1 cellular context compared by ENCODE assay signal in genomic region chr7:135697276-135698049, GRCh38.
TF ChIP-seq lines count a peak whose summit lies in the region.

No MANE protein-coding gene starts in this region.

TF ChIP-seq in WTC11, 78 proteins besides CTCF, POLR2A, EP300 and RAD21 (continued from another document):
- TF ChIP-seq ARID4B (CRISPR knock-in tag; IDR thresholded peaks at IDR 0.05; ENCODE audit: borderline replicate concordance): no peak
- TF ChIP-seq ESRRA (CRISPR knock-in tag; IDR thresholded peaks at IDR 0.05; ENCODE audit: borderline replicate concordance): no peak
TF ChIP-seq in WTC11: peak in this region for 0.
